Comparison of ENCODE assay signal across 20 cellular contexts in genomic region chr9:99682870-99683269, GRCh38.
"Had no signal": no experiment of that assay in that cellular context is flagged by ENCODE, and none has a peak within 500 bp of the region (broad histone marks: within the 10 kb centered on the region; RNA-seq: fewer than 3 reads in every experiment).

No MANE protein-coding gene starts in this region.

- H3K4me3 ChIP-seq: esophagus muscularis mucosa, gastroesophageal sphincter, right lobe of liver, smooth muscle cell, thoracic aorta, upper lobe of left lung had no signal

- H3K27me3 ChIP-seq: esophagus muscularis mucosa, gastroesophageal sphincter, neutrophil, right lobe of liver, upper lobe of left lung had no signal

- H3K27ac Mint-ChIP-seq: activated naive CD4-positive, alpha-beta T cell treated with anti-CD3 and anti-CD28 coated beads, Interleukin-2, amount 50 U/mL, for 72 hours; activated T-cell treated with anti-CD3 and anti-CD28 coated beads, Interleukin-2, amount 50 U/mL, for 72 hours; natural killer cell treated with Interleukin-12 subunit alpha and Interleukin-12 subunit beta and Interleukin-15 and Interleukin-18, amount 100 ng/mL, for 72 hours had no signal

- DNase-seq: activated CD8-positive, alpha-beta memory T cell treated with anti-CD3 and anti-CD28 coated beads for 24 hours; activated gamma-delta T cell; activated T-cell treated with anti-CD3 and anti-CD28 coated beads, Interleukin-2, amount 50 U/mL, for 72 hours; cerebellar nuclear complex; effector CD8-positive, alpha-beta T cell; mesendoderm; right lobe of liver; stimulated activated CD4-positive, alpha-beta T cell treated with anti-CD3 and anti-CD28 coated beads, Interleukin-4, amount 100 ng/mL, for 1 hour; T-helper 9 cell had no signal

- H3K4me1 ChIP-seq: parathyroid adenoma, upper lobe of left lung had no signal

- FAIRE-seq: bronchial epithelial cell had no signal

- H3K9me3 ChIP-seq: gastroesophageal sphincter, neutrophil, right lobe of liver, thoracic aorta, upper lobe of left lung had no signal

- H3K36me3 ChIP-seq: esophagus muscularis mucosa, gastroesophageal sphincter, neutrophil, right lobe of liver, thoracic aorta, upper lobe of left lung had no signal

- ATAC-seq: activated CD4-positive, CD25-positive, alpha-beta regulatory T cell treated with anti-CD3 and anti-CD28 coated beads, Interleukin-2, amount 50 U/mL, for 24 hours; activated naive CD4-positive, alpha-beta T cell treated with anti-CD3 and anti-CD28 coated beads, Interleukin-2, amount 50 U/mL, for 72 hours; activated T-cell treated with anti-CD3 and anti-CD28 coated beads, Interleukin-2, amount 50 U/mL, for 72 hours; gastroesophageal sphincter; natural killer cell treated with Interleukin-12 subunit alpha and Interleukin-12 subunit beta and Interleukin-15 and Interleukin-18, amount 100 ng/mL, for 72 hours had no signal

- H3K27ac ChIP-seq: esophagus muscularis mucosa, gastroesophageal sphincter, neutrophil, parathyroid adenoma, right lobe of liver, thoracic aorta, upper lobe of left lung had no signal

- H3K4me3 Mint-ChIP-seq: activated T-cell treated with anti-CD3 and anti-CD28 coated beads, Interleukin-2, amount 50 U/mL, for 72 hours; natural killer cell treated with Interleukin-12 subunit alpha and Interleukin-12 subunit beta and Interleukin-15 and Interleukin-18, amount 100 ng/mL, for 72 hours had no signal
